ENCODE assay signal across 8 cellular contexts in the genomic region with DNA sequence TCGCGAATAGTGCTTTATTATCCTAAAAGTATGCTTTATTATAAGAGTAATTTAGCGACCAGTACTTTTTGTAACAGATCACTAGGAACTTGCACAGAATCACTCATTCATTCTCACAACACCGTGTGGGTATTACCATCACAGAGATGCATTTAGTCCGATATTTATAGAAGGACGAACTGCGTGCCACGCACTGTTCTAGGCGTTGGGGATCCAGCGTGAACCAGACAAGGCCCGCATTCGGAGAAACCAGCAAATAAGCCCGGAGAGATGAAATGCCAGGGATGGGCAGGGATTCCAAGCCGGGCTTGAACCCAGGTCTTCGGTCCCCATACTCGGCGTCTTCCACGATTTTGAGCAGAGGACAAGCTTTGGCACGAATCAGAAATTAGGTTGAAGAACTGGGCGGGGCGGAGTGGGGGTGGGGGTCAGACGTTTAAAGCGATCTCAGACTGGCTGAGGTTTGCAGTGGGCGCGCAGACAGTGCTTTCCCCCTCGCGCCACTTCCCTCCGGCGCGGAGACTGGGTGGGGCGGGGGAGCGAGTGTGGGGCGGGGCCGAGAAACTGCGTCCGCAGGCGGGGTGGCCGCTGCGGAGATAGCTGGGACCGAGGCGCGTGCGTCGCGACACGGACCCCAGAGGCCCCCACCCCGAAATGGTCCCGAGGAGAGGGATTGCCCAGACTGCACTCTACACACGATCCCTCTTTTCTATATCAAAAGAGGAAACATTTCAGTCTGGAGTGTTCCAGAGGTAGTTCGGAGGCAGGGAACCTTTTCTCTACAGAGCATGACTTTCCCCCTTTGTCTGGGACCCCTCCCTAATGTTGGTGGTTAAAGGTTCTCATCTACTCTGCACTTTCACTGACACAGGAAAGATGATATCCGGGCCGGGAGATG. TPM values are rescaled to one million over a fixed set of nuclear protein-coding genes. Genes with fewer than 3 reads are reported as not detected.
DNase-seq lines count a peak whose midpoint lies in the region; TF ChIP-seq lines count a peak whose summit lies in the region.

No MANE protein-coding gene starts in this region.

- no peak for TF ChIP-seq CTCF in GM13977 (IDR thresholded peaks at IDR 0.05; ENCODE audit: extremely low read depth, insufficient read depth, missing control alignments)
- no peak for TF ChIP-seq CTCF in epithelial cell of proximal tubule (conservative IDR thresholded peaks at IDR 0.05; ENCODE audit: low read depth, low read length)
- no peak for TF ChIP-seq CTCF in neural crest cell (conservative IDR thresholded peaks at IDR 0.05)
- TF ChIP-seq CTCF in stomach (IDR thresholded peaks at IDR 0.05): no peak

- peaks cover 6 to 10% (median 9%) of the 10 kb centered on the region in 4 donors for H3K36me3 ChIP-seq in stomach

- H3K27ac Mint-ChIP-seq in neural crest cell (ENCODE audit: unreplicated experiment): no peak overlapping the region

- peaks cover 42% of the 10 kb centered on the region for H3K27me3 Mint-ChIP-seq in neural crest cell (ENCODE audit: low read depth)

- peaks cover 0 to 73% (median 11%) of the 10 kb centered on the region in 3 donors for H3K27me3 ChIP-seq in stomach

- H3K27ac ChIP-seq in stomach: peak overlapping the region; percentile 54 to 84 (median 82)

- intact Hi-C loops in stomach (cut with DNase I; ENCODE audit: low total_unique reads): no loop called here

- TF ChIP-seq EP300 in stomach (IDR thresholded peaks at IDR 0.05): no peak

- H3K9me3 ChIP-seq in stomach: no peaks in the 10 kb centered on the region

- H3K4me1 Mint-ChIP-seq in neural crest cell: peaks cover 66% of the 10 kb centered on the region

- WGBS in stomach, 5 donors: 0 to 2% (median 1%) methylated on average over 38 to 52 of the region's 52 CpGs

- H3K4me3 Mint-ChIP-seq in neural crest cell: peak overlapping the region; percentile 99

- peaks cover 12% of the 10 kb centered on the region for H3K36me3 Mint-ChIP-seq in neural crest cell (ENCODE audit: low read depth)

- DNase-seq in GM13977 (ENCODE audit: low spot score): peak; percentile 77
- DNase-seq in NCI-H2227 (lab: John Stamatoyannopoulos, UW; ENCODE audit: unreplicated experiment): peak; percentile 87
- DNase-seq in activated CD8-positive, alpha-beta memory T cell treated with anti-CD3 and anti-CD28 coated beads for 1 hour (ENCODE audit: extremely low read depth in 1 of 2, low read depth in 1 of 2): peak; percentile 75 to 89
- DNase-seq in epithelial cell of proximal tubule (ENCODE audit: low read depth): no peak
- peak; percentile 51 for DNase-seq in neural crest cell (ENCODE audit: low read depth, low spot score)
- DNase-seq in stomach: peak; percentile 64
- DNase-seq in NCI-H226: no peak
- no peak for DNase-seq in glomerular visceral epithelial cell (ENCODE audit: extremely low spot score)

- in situ Hi-C loops in GM13977 (cut with MboI; ENCODE audit: low pct_unique_long_range_greater_than_20kb, low sequenced_read_pairs, unreplicated experiment): loop anchor here (25.0 kb wide), 1 partner anchor 207 kb away; no protein-coding TSS in a partner anchor

- H3K4me1 ChIP-seq in stomach: peaks cover 18 to 53% (median 45%) of the 10 kb centered on the region in 4 donors

- H3K4me3 ChIP-seq in epithelial cell of proximal tubule (ENCODE audit: low read depth, low read length): peak overlapping the region; percentile 55
- peak overlapping the region; percentile 58 to 85 (median 69) for H3K4me3 ChIP-seq in stomach

- no peaks in the 10 kb centered on the region for H3K9me3 Mint-ChIP-seq in neural crest cell

- TF ChIP-seq POLR2A in stomach (IDR thresholded peaks at IDR 0.05): no peak

RNA-seq across cellular contexts. Expression of a gene that starts 1.1 kb away (rescaled TPM):
- 0.17 and 0.36 TPM in 2 replicates for total RNA-seq in epithelial cell of proximal tubule
- 37.5 and 39.5 TPM in 2 replicates for total RNA-seq in neural crest cell
- 10 to 100 TPM in 2 of 5 donors, 1 to 10 TPM in 2, not detected in 1; 1.2 to 42.6 (median 12.5) TPM for total RNA-seq in stomach
- 10 to 100 TPM in 2 of 3 donors, 1 to 10 TPM in 1; 9.3 to 20.6 (median 15.9) TPM for polyA plus RNA-seq in stomach

Comparison
In these comparisons a context has a peak if more than half of its experiments do, and no peak if none do; other contexts are left out.
1. DNase-seq: peak in GM13977 (single experiment), NCI-H2227 (single experiment), activated CD8-positive, alpha-beta memory T cell treated with anti-CD3 and anti-CD28 coated beads for 1 hour (2 of 2), neural crest cell (single experiment) and stomach (single experiment); none in epithelial cell of proximal tubule (single experiment), NCI-H226 (single experiment) and glomerular visceral epithelial cell (single experiment).